6 cellular contexts compared by ENCODE assay signal in genomic region chr11:82250047-82250446, GRCh38.
"Had no signal": no experiment of that assay in that cellular context is flagged by ENCODE, and none has a peak within 500 bp of the region (broad histone marks: within the 10 kb centered on the region; RNA-seq: fewer than 3 reads in every experiment).

No MANE protein-coding gene starts in this region.

- DNase-seq: GM23248, GOT3, H7, HFFc6 had no signal

- H3K27ac ChIP-seq: GM23248, HL-60 had no signal

- H3K4me3 ChIP-seq: GM23248, HAP-1 had no signal
